8 cellular contexts compared by ENCODE assay signal in genomic region chr1:44354840-44355581, GRCh38. TPM values are rescaled to one million over a fixed set of nuclear protein-coding genes. Genes with fewer than 3 reads are reported as not detected.
DNase-seq lines count a peak whose midpoint lies in the region; ATAC-seq and TF ChIP-seq lines count a peak whose summit lies in the region.

Gene ERI3 (minus strand): TSS chr1:44355257. CDS start chr1:44355026, 231 bp downstream.

- ATAC-seq in GM19023 (IDR thresholded peaks at IDR 0.05; ENCODE audit: unreplicated experiment) (peak; percentile 99), HG03280 (IDR thresholded peaks at IDR 0.05; ENCODE audit: unreplicated experiment) (peak; percentile 98)

- WGBS in spleen, 5 donors = 0 to 2% (median 1%) methylated on average over 20 to 65 of the region's 65 CpGs

- H3K27ac ChIP-seq in spleen = peak within 1 kb of the TSS; percentile 46 to 87 (median 70)

- no peaks in the 10 kb centered on the region for H3K27me3 ChIP-seq in spleen (replicated peaks in 1 of 7)

- peak within 1 kb of the TSS; percentile 89 to 98 (median 96) for H3K4me3 ChIP-seq in spleen

- intact Hi-C loops in spleen (cut with DNase I; ENCODE audit: low total_unique reads) = no loop called here

- peak in 1 of 11 experiments; percentile 15 for TF ChIP-seq CTCF in spleen (IDR thresholded peaks at IDR 0.05 in 8 of 11, conservative IDR thresholded peaks at IDR 0.05 in 3 of 11)

- no peaks in the 10 kb centered on the region for H3K9me3 ChIP-seq in spleen

- H3K4me1 ChIP-seq in spleen = peaks cover 12 to 36% (median 21%) of the 10 kb centered on the region in 6 donors

- peak in 1 of 3 donors; percentile 6 for TF ChIP-seq POLR2A in spleen (IDR thresholded peaks at IDR 0.05)

- DNase-seq in AG08396 (ENCODE audit: low spot score) = peak; percentile 99
- peak; percentile 96 for DNase-seq in NCI-H345 treated with DMSO at 0.1 percent for 48 hours (lab: John Stamatoyannopoulos, UW; ENCODE audit: unreplicated experiment)
- peak; percentile 88 to 94 (median 94) for DNase-seq in activated CD4-positive, CD25-positive, alpha-beta regulatory T cell (lab: John Stamatoyannopoulos, UW)
- DNase-seq in central memory CD4-positive, alpha-beta T cell = peak; percentile 95
- DNase-seq in inferior parietal cortex (ENCODE audit: extremely low spot score) = peak; percentile 99
- peak; percentile 98 for DNase-seq in spleen

- no peaks in the 10 kb centered on the region for H3K36me3 ChIP-seq in spleen

RNA-seq across cellular contexts. Expression of gene ERI3, which starts in this region (rescaled TPM):
- total RNA-seq in spleen = 10 to 100 TPM; 20.1 to 41.1 (median 26.5) TPM
- 10 to 100 TPM; 25.3 to 29.9 (median 28.0) TPM for polyA plus RNA-seq in spleen

Comparison
In these comparisons a context has a peak if more than half of its experiments do, and no peak if none do; other contexts are left out.
1. Peak in every context shown above with its lines: DNase-seq, ATAC-seq, H3K4me3 ChIP-seq and H3K27ac ChIP-seq.